Comparison of ENCODE assay signal across 2 cellular contexts in the genomic region with DNA sequence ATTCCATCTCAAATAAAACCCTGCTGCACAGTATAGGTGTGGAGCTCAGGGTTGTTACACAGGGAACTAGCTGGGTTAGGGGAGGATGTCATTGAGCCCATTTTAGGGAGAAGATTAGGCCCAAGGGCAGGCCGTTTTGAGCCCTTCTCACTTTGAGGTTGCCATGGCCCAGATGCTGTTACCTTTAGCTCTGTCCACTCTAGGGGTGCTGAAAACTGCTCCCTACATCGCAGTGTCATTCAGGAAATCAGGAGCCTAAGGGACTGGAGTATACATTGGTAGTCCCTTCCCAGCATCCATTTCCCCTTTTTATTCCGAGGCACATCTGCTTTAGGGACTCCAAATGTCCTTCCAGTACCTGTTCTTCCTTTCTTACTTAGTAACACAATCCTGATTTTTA.
TF ChIP-seq lines count a peak whose summit lies in the region.

No MANE protein-coding gene starts in this region.

TF ChIP-seq in HepG2, 621 proteins besides CTCF, POLR2A, EP300 and RAD21:
- TF ChIP-seq, protein P1, sequence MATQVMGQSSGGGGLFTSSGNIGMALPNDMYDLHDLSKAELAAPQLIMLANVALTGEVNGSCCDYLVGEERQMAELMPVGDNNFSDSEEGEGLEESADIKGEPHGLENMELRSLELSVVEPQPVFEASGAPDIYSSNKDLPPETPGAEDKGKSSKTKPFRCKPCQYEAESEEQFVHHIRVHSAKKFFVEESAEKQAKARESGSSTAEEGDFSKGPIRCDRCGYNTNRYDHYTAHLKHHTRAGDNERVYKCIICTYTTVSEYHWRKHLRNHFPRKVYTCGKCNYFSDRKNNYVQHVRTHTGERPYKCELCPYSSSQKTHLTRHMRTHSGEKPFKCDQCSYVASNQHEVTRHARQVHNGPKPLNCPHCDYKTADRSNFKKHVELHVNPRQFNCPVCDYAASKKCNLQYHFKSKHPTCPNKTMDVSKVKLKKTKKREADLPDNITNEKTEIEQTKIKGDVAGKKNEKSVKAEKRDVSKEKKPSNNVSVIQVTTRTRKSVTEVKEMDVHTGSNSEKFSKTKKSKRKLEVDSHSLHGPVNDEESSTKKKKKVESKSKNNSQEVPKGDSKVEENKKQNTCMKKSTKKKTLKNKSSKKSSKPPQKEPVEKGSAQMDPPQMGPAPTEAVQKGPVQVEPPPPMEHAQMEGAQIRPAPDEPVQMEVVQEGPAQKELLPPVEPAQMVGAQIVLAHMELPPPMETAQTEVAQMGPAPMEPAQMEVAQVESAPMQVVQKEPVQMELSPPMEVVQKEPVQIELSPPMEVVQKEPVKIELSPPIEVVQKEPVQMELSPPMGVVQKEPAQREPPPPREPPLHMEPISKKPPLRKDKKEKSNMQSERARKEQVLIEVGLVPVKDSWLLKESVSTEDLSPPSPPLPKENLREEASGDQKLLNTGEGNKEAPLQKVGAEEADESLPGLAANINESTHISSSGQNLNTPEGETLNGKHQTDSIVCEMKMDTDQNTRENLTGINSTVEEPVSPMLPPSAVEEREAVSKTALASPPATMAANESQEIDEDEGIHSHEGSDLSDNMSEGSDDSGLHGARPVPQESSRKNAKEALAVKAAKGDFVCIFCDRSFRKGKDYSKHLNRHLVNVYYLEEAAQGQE (IDR thresholded peaks at IDR 0.05; ENCODE audit: borderline replicate concordance in 1 of 2, low read depth in 1 of 2, low read length in 2 of 2), result peak; percentile 47 to 92
- peak; percentile 92 for TF ChIP-seq MIER2 (CRISPR knock-in tag; IDR thresholded peaks at IDR 0.05)
- TF ChIP-seq MYPOP (CRISPR knock-in tag; IDR thresholded peaks at IDR 0.05), result no peak

TF ChIP-seq in K562, 482 proteins besides CTCF, POLR2A, EP300 and RAD21:
- TF ChIP-seq ZNF592 (IDR thresholded peaks at IDR 0.05) (no peak), EHMT2 (IDR thresholded peaks at IDR 0.05) (peak; percentile 55; the same call in 1 of the 2 replicates)
- TF ChIP-seq, protein P2, sequence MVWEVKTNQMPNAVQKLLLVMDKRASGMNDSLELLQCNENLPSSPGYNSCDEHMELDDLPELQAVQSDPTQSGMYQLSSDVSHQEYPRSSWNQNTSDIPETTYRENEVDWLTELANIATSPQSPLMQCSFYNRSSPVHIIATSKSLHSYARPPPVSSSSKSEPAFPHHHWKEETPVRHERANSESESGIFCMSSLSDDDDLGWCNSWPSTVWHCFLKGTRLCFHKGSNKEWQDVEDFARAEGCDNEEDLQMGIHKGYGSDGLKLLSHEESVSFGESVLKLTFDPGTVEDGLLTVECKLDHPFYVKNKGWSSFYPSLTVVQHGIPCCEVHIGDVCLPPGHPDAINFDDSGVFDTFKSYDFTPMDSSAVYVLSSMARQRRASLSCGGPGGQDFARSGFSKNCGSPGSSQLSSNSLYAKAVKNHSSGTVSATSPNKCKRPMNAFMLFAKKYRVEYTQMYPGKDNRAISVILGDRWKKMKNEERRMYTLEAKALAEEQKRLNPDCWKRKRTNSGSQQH (CRISPR knock-in tag; IDR thresholded peaks at IDR 0.05), result no peak
TF ChIP-seq in K562: peak in this region for 1.
